ENCODE assay signal across 1 cellular context in the genomic region with DNA sequence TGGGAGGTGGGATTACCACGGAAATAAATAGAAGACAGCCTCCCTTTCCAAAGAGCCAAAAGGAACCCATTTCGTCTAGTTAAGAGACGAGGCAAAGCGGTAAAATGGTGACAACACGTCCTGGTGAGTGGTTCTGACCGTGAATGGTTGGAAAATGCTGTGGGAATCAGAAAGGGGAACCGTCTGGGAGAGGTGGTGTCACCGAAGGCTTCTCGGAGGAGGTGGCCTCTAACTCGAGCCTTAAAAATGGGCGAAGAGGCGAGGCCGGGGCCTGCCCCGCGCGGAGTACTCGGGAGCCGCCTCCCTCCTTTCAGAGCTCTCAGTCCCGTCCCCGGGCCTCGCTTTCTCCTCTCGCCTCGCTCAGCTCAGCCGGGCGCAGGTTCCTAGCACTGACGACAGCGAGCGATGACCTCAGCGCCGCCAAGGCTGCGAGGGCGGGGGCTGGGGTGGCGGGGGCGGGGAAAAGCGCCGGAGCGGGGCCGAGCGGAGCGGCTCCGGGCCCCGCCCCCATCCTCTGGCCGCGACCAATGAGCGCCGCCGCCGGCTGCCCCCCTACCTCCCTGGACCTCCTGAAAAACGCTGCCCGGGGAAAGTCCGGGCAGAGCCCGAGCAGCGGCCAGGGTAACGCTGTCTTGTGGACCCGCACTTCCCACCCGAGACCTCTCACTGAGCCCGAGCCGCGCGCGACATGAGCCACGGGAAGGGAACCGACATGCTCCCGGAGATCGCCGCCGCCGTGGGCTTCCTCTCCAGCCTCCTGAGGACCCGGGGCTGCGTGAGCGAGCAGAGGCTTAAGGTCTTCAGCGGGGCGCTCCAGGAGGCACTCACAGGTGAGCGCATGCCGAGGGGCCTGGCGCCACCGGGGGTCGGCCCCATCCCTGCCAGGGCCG.
A peak's percentile ranks its signal among the peaks of the same experiment; 100 is the strongest.
TF ChIP-seq lines count a peak whose summit lies in the region.

TSS of gene BTG2 (plus strand) at position 601 of the 890 bp plus-strand sequence. CDS start at position 689, 88 bp downstream.

TF ChIP-seq in GM12878, 131 proteins besides CTCF, POLR2A, EP300 and RAD21 (continued from another document and continues in another):
- TF ChIP-seq ELK1 (IDR thresholded peaks at IDR 0.05; ENCODE audit: low read depth, low read length) (no peak), ATF7 (IDR thresholded peaks at IDR 0.05; ENCODE audit: low read depth) (peak; percentile 82), NFYA (IDR thresholded peaks at IDR 0.05; ENCODE audit: borderline replicate concordance, low read depth, low read length) (no peak), CREM (IDR thresholded peaks at IDR 0.05; ENCODE audit: low read depth) (peak; percentile 17), MTA2 (IDR thresholded peaks at IDR 0.05; ENCODE audit: low read depth) (0 out of 2 replicates have a peak, but pooled peaks have one; percentile 26), HDAC2 (IDR thresholded peaks at IDR 0.05) (no peak), E4F1 (IDR thresholded peaks at IDR 0.05; ENCODE audit: borderline replicate concordance, partially characterized antibody) (no peak), EED (IDR thresholded peaks at IDR 0.05; ENCODE audit: low read depth) (no peak; the same call in 1 of the 2 replicates), SUZ12 (IDR thresholded peaks at IDR 0.05; ENCODE audit: unreplicated experiment) (no peak), RUNX3 (IDR thresholded peaks at IDR 0.05; ENCODE audit: low read length) (peak; percentile 57), EZH2 (IDR thresholded peaks at IDR 0.05; ENCODE audit: borderline replicate concordance, control insufficient read depth, low read depth, low read length) (no peak), MXI1 (IDR thresholded peaks at IDR 0.05; ENCODE audit: low read depth, low read length) (peak; percentile 18; the same call in 1 of the 2 replicates), RBBP5 (conservative IDR thresholded peaks at IDR 0.05) (no peak), PBX3 (IDR thresholded peaks at IDR 0.05; ENCODE audit: insufficient replicate concordance, low read depth, low read length) (peak; percentile 9), MYB (IDR thresholded peaks at IDR 0.05; ENCODE audit: borderline replicate concordance, low read depth, low read length) (no peak), ETV6 (conservative IDR thresholded peaks at IDR 0.05 in 1 of 2, IDR thresholded peaks at IDR 0.05 in 1 of 2; ENCODE audit: borderline replicate concordance in 1 of 2, low read depth in 1 of 2) (peak in 1 of 2 experiments; percentile 10; a peak in 1 of 4 replicates), IKZF1 (conservative IDR thresholded peaks at IDR 0.05) (peak; percentile 63), SREBF2 (IDR thresholded peaks at IDR 0.05; ENCODE audit: low read length) (no peak), JUNB (IDR thresholded peaks at IDR 0.05) (0 out of 2 replicates have a peak, but pooled peaks have one; percentile 25), CEBPB (IDR thresholded peaks at IDR 0.05; ENCODE audit: borderline replicate concordance in 1 of 2, low read depth in 2 of 2, low read length in 2 of 2) (no peak), BCL11A (IDR thresholded peaks at IDR 0.05; ENCODE audit: low read depth, low read length) (no peak), NR2C2 (IDR thresholded peaks at IDR 0.05; ENCODE audit: borderline replicate concordance, control insufficient read depth, insufficient read length, low read depth) (no peak), ZNF207 (IDR thresholded peaks at IDR 0.05; ENCODE audit: borderline replicate concordance) (no peak), FOXK2 (IDR thresholded peaks at IDR 0.05) (no peak)
- TF ChIP-seq, protein P1, sequence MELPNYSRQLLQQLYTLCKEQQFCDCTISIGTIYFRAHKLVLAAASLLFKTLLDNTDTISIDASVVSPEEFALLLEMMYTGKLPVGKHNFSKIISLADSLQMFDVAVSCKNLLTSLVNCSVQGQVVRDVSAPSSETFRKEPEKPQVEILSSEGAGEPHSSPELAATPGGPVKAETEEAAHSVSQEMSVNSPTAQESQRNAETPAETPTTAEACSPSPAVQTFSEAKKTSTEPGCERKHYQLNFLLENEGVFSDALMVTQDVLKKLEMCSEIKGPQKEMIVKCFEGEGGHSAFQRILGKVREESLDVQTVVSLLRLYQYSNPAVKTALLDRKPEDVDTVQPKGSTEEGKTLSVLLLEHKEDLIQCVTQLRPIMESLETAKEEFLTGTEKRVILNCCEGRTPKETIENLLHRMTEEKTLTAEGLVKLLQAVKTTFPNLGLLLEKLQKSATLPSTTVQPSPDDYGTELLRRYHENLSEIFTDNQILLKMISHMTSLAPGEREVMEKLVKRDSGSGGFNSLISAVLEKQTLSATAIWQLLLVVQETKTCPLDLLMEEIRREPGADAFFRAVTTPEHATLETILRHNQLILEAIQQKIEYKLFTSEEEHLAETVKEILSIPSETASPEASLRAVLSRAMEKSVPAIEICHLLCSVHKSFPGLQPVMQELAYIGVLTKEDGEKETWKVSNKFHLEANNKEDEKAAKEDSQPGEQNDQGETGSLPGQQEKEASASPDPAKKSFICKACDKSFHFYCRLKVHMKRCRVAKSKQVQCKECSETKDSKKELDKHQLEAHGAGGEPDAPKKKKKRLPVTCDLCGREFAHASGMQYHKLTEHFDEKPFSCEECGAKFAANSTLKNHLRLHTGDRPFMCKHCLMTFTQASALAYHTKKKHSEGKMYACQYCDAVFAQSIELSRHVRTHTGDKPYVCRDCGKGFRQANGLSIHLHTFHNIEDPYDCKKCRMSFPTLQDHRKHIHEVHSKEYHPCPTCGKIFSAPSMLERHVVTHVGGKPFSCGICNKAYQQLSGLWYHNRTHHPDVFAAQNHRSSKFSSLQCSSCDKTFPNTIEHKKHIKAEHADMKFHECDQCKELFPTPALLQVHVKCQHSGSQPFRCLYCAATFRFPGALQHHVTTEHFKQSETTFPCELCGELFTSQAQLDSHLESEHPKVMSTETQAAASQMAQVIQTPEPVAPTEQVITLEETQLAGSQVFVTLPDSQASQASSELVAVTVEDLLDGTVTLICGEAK (IDR thresholded peaks at IDR 0.05; ENCODE audit: borderline replicate concordance) = no peak
- TF ChIP-seq, protein P2, sequence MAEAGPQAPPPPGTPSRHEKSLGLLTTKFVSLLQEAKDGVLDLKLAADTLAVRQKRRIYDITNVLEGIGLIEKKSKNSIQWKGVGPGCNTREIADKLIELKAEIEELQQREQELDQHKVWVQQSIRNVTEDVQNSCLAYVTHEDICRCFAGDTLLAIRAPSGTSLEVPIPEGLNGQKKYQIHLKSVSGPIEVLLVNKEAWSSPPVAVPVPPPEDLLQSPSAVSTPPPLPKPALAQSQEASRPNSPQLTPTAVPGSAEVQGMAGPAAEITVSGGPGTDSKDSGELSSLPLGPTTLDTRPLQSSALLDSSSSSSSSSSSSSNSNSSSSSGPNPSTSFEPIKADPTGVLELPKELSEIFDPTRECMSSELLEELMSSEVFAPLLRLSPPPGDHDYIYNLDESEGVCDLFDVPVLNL (IDR thresholded peaks at IDR 0.05; ENCODE audit: low read depth, low read length) = peak; percentile 37; the same call in 1 of the 2 replicates
- TF ChIP-seq, protein P3, sequence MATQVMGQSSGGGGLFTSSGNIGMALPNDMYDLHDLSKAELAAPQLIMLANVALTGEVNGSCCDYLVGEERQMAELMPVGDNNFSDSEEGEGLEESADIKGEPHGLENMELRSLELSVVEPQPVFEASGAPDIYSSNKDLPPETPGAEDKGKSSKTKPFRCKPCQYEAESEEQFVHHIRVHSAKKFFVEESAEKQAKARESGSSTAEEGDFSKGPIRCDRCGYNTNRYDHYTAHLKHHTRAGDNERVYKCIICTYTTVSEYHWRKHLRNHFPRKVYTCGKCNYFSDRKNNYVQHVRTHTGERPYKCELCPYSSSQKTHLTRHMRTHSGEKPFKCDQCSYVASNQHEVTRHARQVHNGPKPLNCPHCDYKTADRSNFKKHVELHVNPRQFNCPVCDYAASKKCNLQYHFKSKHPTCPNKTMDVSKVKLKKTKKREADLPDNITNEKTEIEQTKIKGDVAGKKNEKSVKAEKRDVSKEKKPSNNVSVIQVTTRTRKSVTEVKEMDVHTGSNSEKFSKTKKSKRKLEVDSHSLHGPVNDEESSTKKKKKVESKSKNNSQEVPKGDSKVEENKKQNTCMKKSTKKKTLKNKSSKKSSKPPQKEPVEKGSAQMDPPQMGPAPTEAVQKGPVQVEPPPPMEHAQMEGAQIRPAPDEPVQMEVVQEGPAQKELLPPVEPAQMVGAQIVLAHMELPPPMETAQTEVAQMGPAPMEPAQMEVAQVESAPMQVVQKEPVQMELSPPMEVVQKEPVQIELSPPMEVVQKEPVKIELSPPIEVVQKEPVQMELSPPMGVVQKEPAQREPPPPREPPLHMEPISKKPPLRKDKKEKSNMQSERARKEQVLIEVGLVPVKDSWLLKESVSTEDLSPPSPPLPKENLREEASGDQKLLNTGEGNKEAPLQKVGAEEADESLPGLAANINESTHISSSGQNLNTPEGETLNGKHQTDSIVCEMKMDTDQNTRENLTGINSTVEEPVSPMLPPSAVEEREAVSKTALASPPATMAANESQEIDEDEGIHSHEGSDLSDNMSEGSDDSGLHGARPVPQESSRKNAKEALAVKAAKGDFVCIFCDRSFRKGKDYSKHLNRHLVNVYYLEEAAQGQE (IDR thresholded peaks at IDR 0.05; ENCODE audit: low read depth, low read length) = no peak
- TF ChIP-seq, protein P4, sequence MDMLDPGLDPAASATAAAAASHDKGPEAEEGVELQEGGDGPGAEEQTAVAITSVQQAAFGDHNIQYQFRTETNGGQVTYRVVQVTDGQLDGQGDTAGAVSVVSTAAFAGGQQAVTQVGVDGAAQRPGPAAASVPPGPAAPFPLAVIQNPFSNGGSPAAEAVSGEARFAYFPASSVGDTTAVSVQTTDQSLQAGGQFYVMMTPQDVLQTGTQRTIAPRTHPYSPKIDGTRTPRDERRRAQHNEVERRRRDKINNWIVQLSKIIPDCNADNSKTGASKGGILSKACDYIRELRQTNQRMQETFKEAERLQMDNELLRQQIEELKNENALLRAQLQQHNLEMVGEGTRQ (IDR thresholded peaks at IDR 0.05; ENCODE audit: borderline replicate concordance, low read depth, low read length) = no peak
- TF ChIP-seq, protein P5, sequence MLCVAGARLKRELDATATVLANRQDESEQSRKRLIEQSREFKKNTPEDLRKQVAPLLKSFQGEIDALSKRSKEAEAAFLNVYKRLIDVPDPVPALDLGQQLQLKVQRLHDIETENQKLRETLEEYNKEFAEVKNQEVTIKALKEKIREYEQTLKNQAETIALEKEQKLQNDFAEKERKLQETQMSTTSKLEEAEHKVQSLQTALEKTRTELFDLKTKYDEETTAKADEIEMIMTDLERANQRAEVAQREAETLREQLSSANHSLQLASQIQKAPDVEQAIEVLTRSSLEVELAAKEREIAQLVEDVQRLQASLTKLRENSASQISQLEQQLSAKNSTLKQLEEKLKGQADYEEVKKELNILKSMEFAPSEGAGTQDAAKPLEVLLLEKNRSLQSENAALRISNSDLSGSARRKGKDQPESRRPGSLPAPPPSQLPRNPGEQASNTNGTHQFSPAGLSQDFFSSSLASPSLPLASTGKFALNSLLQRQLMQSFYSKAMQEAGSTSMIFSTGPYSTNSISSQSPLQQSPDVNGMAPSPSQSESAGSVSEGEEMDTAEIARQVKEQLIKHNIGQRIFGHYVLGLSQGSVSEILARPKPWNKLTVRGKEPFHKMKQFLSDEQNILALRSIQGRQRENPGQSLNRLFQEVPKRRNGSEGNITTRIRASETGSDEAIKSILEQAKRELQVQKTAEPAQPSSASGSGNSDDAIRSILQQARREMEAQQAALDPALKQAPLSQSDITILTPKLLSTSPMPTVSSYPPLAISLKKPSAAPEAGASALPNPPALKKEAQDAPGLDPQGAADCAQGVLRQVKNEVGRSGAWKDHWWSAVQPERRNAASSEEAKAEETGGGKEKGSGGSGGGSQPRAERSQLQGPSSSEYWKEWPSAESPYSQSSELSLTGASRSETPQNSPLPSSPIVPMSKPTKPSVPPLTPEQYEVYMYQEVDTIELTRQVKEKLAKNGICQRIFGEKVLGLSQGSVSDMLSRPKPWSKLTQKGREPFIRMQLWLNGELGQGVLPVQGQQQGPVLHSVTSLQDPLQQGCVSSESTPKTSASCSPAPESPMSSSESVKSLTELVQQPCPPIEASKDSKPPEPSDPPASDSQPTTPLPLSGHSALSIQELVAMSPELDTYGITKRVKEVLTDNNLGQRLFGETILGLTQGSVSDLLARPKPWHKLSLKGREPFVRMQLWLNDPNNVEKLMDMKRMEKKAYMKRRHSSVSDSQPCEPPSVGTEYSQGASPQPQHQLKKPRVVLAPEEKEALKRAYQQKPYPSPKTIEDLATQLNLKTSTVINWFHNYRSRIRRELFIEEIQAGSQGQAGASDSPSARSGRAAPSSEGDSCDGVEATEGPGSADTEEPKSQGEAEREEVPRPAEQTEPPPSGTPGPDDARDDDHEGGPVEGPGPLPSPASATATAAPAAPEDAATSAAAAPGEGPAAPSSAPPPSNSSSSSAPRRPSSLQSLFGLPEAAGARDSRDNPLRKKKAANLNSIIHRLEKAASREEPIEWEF (IDR thresholded peaks at IDR 0.05; ENCODE audit: insufficient replicate concordance, low read depth, low read length) = no peak
